ENCODE assay signal across 15 cellular contexts in genomic region chr9:108039012-108039411, GRCh38.
DNase-seq lines count a peak whose midpoint lies in the region; ATAC-seq and TF ChIP-seq lines count a peak whose summit lies in the region.
"Had no signal": no experiment of that assay in that cellular context is flagged by ENCODE, and none has a peak within 500 bp of the region (broad histone marks: within the 10 kb centered on the region; RNA-seq: fewer than 3 reads in every experiment).

No MANE protein-coding gene starts in this region.

- H3K36me3 ChIP-seq in RWPE2 (ENCODE audit: low read depth) (no peaks in the 10 kb centered on the region), esophagus (ENCODE audit: control insufficient read depth in 2 of 2, insufficient read depth in 2 of 2, low read length in 1 of 2) (no peaks in the 10 kb centered on the region), mucosa of descending colon (ENCODE audit: low read depth) (no peaks in the 10 kb centered on the region)
- H3K36me3 ChIP-seq: BE2C had no signal

- H3K27ac ChIP-seq in RWPE2 (ENCODE audit: poor library complexity, severe bottlenecking) (peak overlapping the region; percentile 99), esophagus (ENCODE audit: low read depth in 2 of 2, low read length in 1 of 2) (peak overlapping the region; percentile 56 to 60)
- H3K27ac ChIP-seq: C4-2B, HL-60 had no signal

- H3K9me3 ChIP-seq in RWPE2 (ENCODE audit: severe bottlenecking) (peaks cover 15% of the 10 kb centered on the region), esophagus (ENCODE audit: control insufficient read depth in 2 of 2, insufficient read depth in 1 of 2, low read depth in 1 of 2, low read length in 1 of 2) (no peaks in the 10 kb centered on the region), mucosa of descending colon (peaks cover 12% of the 10 kb centered on the region)
- H3K9me3 ChIP-seq: BE2C had no signal

- 51 to 53% methylated on average over 1 of the region's 1 CpG for WGBS in esophagus, 2 donors

- DNase-seq in HT-29 (ENCODE audit: low spot score) (peak; percentile 42), RWPE2 (ENCODE audit: low spot score) (no peak), mucosa of descending colon (no peak), EL (no peak), COLO668 (lab: John Stamatoyannopoulos, UW; ENCODE audit: unreplicated experiment) (no peak)
- DNase-seq: BE2C; CD4-positive, alpha-beta memory T cell; COR-L47; DMS153; H7 had no signal

- peaks cover 36% of the 10 kb centered on the region for H3K4me1 ChIP-seq in RWPE2 (ENCODE audit: insufficient read depth, poor library complexity, severe bottlenecking)
- peaks cover 0 to 4% of the 10 kb centered on the region in 2 donors for H3K4me1 ChIP-seq in esophagus (ENCODE audit: control insufficient read depth in 2 of 2, insufficient read depth in 2 of 2, low read length in 1 of 2)
- no peaks in the 10 kb centered on the region for H3K4me1 ChIP-seq in mucosa of descending colon (ENCODE audit: low read depth)
- H3K4me1 ChIP-seq: BE2C had no signal

- H3K27me3 ChIP-seq in RWPE2 (ENCODE audit: insufficient read depth, poor library complexity, severe bottlenecking) (no peaks in the 10 kb centered on the region), esophagus (ENCODE audit: control insufficient read depth in 1 of 2, insufficient read depth in 2 of 2, low read length in 2 of 2) (no peaks in the 10 kb centered on the region)
- H3K27me3 ChIP-seq: BE2C had no signal

- intact Hi-C loops in mucosa of descending colon (cut with DNase I, micrococcal nuclease) = no loop called here

- H3K4me3 ChIP-seq in RWPE2 (ENCODE audit: severe bottlenecking) (no peak overlapping the region), esophagus (ENCODE audit: low read depth in 1 of 2, low read length in 2 of 2) (no peak overlapping the region), mucosa of descending colon (no peak overlapping the region)
- H3K4me3 ChIP-seq: GM23338 had no signal

- TF ChIP-seq CTCF in RWPE2 (IDR thresholded peaks at IDR 0.05; ENCODE audit: poor library complexity, severe bottlenecking) (no peak), mucosa of descending colon (IDR thresholded peaks at IDR 0.05) (no peak)

- ATAC-seq in RWPE2 (ENCODE audit: low read depth) (no peak; the same call in 2 of the 3 replicates), mucosa of descending colon (peak; percentile 62), GM19324 (IDR thresholded peaks at IDR 0.05; ENCODE audit: low FRiP score, unreplicated experiment) (no peak)
- ATAC-seq: GM23338 had no signal
